Comparison of ENCODE assay signal across 1 cellular context in genomic region chr7:116829051-116829450, GRCh38.
TF ChIP-seq lines count a peak whose summit lies in the region.

No MANE protein-coding gene starts in this region.

TF ChIP-seq in H1, 55 proteins besides CTCF, POLR2A, EP300 and RAD21:
- TF ChIP-seq CHD1 (IDR thresholded peaks at IDR 0.05; ENCODE audit: low read depth, low read length) (no peak), TBP (IDR thresholded peaks at IDR 0.05; ENCODE audit: low read depth, low read length) (no peak), KDM5A (IDR thresholded peaks at IDR 0.05; ENCODE audit: low read length) (no peak), KDM4A (IDR thresholded peaks at IDR 0.05; ENCODE audit: low read depth, low read length, severe bottlenecking) (no peak)
